8 cellular contexts compared by ENCODE assay signal in the genomic region with DNA sequence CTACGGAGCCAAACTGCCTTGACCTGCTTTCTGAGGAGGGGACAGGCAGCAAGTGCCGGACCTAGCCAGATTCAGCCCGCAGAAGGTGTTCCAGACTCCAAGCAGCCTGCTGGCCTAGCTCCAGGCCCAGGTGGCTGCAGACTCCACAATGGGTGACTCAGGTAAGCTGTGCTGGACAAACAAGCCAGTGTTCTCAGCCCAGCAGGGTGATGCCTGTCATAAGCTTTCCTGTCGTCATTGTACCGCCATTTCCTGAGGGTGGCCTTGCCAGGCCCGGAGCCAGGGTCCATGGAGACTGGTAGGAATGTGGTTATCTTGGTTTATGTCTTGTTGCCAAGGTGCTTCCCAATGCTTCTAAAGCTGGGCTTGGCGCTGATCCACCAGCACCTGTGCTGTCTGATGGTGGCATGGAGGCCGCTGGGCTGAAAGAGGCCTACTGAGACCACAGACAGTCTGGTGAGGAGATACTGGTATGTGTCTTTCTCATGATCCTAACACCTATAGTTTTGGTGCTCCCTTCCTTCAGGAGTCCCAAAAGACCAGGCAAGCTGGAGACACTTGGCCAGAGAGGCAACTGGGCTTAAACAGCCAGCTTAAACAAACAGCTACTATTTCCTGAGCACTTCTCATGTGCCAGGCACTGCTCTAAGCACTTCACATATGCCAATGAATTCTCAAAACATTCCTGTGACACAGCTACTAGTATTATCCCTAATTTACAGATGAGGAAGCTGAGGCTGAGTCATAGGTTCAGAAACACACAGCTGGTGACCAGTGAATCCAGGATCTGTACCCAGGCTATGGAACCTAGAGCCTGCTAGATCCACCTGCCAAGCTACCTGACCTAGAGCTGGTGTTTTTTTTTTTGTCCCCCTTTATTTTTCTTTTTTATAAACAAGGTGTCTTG. TPM values are rescaled to one million over a fixed set of nuclear protein-coding genes. Genes with fewer than 3 reads are reported as not detected.
A peak's percentile ranks its signal among the peaks of the same experiment; 100 is the strongest.
DNase-seq lines count a peak whose midpoint lies in the region; ATAC-seq and TF ChIP-seq lines count a peak whose summit lies in the region.

No MANE protein-coding gene starts in this region.

- no peaks in the 10 kb centered on the region for H3K9me3 Mint-ChIP-seq in activated CD8-positive, alpha-beta T cell treated with anti-CD3 and anti-CD28 coated beads for 36 hours
- H3K9me3 Mint-ChIP-seq in activated CD8-positive, alpha-beta T cell treated with anti-CD3 and anti-CD28 coated beads, Interleukin-2, amount 10 ng/mL, durations not matched to agents 7 days and 5 days (ENCODE audit: insufficient read depth), result no peaks in the 10 kb centered on the region
- no peaks in the 10 kb centered on the region for H3K9me3 Mint-ChIP-seq in type B pancreatic cell

- peaks cover 10% of the 10 kb centered on the region for H3K4me1 Mint-ChIP-seq in activated CD8-positive, alpha-beta T cell treated with anti-CD3 and anti-CD28 coated beads for 36 hours (ENCODE audit: low read depth)
- H3K4me1 Mint-ChIP-seq in activated CD8-positive, alpha-beta T cell treated with anti-CD3 and anti-CD28 coated beads, Interleukin-2, amount 10 ng/mL, durations not matched to agents 7 days and 5 days (ENCODE audit: low read depth), result peaks cover 6% of the 10 kb centered on the region
- H3K4me1 Mint-ChIP-seq in type B pancreatic cell (ENCODE audit: unreplicated experiment), result peaks cover 4% of the 10 kb centered on the region

- no peak for ATAC-seq in activated CD8-positive, alpha-beta T cell treated with anti-CD3 and anti-CD28 coated beads for 36 hours
- ATAC-seq in activated CD8-positive, alpha-beta T cell treated with anti-CD3 and anti-CD28 coated beads, Interleukin-2, amount 10 ng/mL, durations not matched to agents 7 days and 5 days, result no peak
- ATAC-seq in HG02678 (IDR thresholded peaks at IDR 0.05; ENCODE audit: unreplicated experiment), result no peak

- intact Hi-C loops in activated CD8-positive, alpha-beta T cell treated with anti-CD3 and anti-CD28 coated beads for 36 hours (cut with micrococcal nuclease), result no loop called here

- TF ChIP-seq CTCF in activated CD8-positive, alpha-beta T cell treated with anti-CD3 and anti-CD28 coated beads for 36 hours (IDR thresholded peaks at IDR 0.05), result no peak
- no peak for TF ChIP-seq CTCF in type B pancreatic cell (conservative IDR thresholded peaks at IDR 0.05)

- DNase-seq in activated CD8-positive, alpha-beta T cell treated with anti-CD3 and anti-CD28 coated beads for 36 hours, result no peak
- no peak for DNase-seq in activated CD8-positive, alpha-beta T cell treated with anti-CD3 and anti-CD28 coated beads, Interleukin-2, amount 10 ng/mL, durations not matched to agents 7 days and 5 days
- peak; percentile 72 for DNase-seq in SW480 (ENCODE audit: low spot score)
- DNase-seq in iris pigment epithelial cell (ENCODE audit: low read depth), result peak; percentile 40
- DNase-seq in type B pancreatic cell (ENCODE audit: extremely low spot score, unreplicated experiment), result no peak
- DNase-seq in NCI-H1436 treated with DMSO at 0.1 percent for 48 hours (lab: John Stamatoyannopoulos, UW), result no peak
- DNase-seq in Kasumi-1 (lab: John Stamatoyannopoulos, UW), result no peak

- H3K27me3 Mint-ChIP-seq in activated CD8-positive, alpha-beta T cell treated with anti-CD3 and anti-CD28 coated beads for 36 hours, result no peaks in the 10 kb centered on the region
- no peaks in the 10 kb centered on the region for H3K27me3 Mint-ChIP-seq in activated CD8-positive, alpha-beta T cell treated with anti-CD3 and anti-CD28 coated beads, Interleukin-2, amount 10 ng/mL, durations not matched to agents 7 days and 5 days (ENCODE audit: low read depth)
- H3K27me3 Mint-ChIP-seq in type B pancreatic cell, result no peaks in the 10 kb centered on the region

- CTCF ChIA-PET in activated CD8-positive, alpha-beta T cell treated with anti-CD3 and anti-CD28 coated beads for 36 hours (lab: Charles Lee), result interaction anchor here (0.8 to 4.1 kb wide), 6 partner anchors 10 to 189 kb away, joined by 3 to 41 read pairs (median 4); no protein-coding TSS in a partner anchor
- CTCF ChIA-PET in activated CD8-positive, alpha-beta T cell treated with anti-CD3 and anti-CD28 coated beads, Interleukin-2, amount 10 ng/mL, durations not matched to agents 7 days and 5 days (lab: Charles Lee), result interaction anchor here (0.7 to 5.6 kb wide), 11 partner anchors 16 to 791 kb away, joined by 3 to 61 read pairs (median 3); no protein-coding TSS in a partner anchor

- H3K36me3 Mint-ChIP-seq in activated CD8-positive, alpha-beta T cell treated with anti-CD3 and anti-CD28 coated beads for 36 hours (ENCODE audit: low read depth), result no peaks in the 10 kb centered on the region
- no peaks in the 10 kb centered on the region for H3K36me3 Mint-ChIP-seq in activated CD8-positive, alpha-beta T cell treated with anti-CD3 and anti-CD28 coated beads, Interleukin-2, amount 10 ng/mL, durations not matched to agents 7 days and 5 days (ENCODE audit: low read depth)
- no peaks in the 10 kb centered on the region for H3K36me3 Mint-ChIP-seq in type B pancreatic cell

- POLR2A ChIA-PET in activated CD8-positive, alpha-beta T cell treated with anti-CD3 and anti-CD28 coated beads for 36 hours (lab: Charles Lee), result no interaction called here
- POLR2A ChIA-PET in activated CD8-positive, alpha-beta T cell treated with anti-CD3 and anti-CD28 coated beads, Interleukin-2, amount 10 ng/mL, durations not matched to agents 7 days and 5 days (lab: Charles Lee), result interaction anchor here (0.6 kb wide), 1 partner anchor 54 kb away, joined by 3 read pairs; no protein-coding TSS in a partner anchor

- no peak overlapping the region for H3K4me3 Mint-ChIP-seq in activated CD8-positive, alpha-beta T cell treated with anti-CD3 and anti-CD28 coated beads for 36 hours
- H3K4me3 Mint-ChIP-seq in activated CD8-positive, alpha-beta T cell treated with anti-CD3 and anti-CD28 coated beads, Interleukin-2, amount 10 ng/mL, durations not matched to agents 7 days and 5 days, result no peak overlapping the region
- no peak overlapping the region for H3K4me3 Mint-ChIP-seq in type B pancreatic cell

- H3K27ac Mint-ChIP-seq in activated CD8-positive, alpha-beta T cell treated with anti-CD3 and anti-CD28 coated beads for 36 hours, result peak overlapping the region; percentile 51
- no peak overlapping the region for H3K27ac Mint-ChIP-seq in activated CD8-positive, alpha-beta T cell treated with anti-CD3 and anti-CD28 coated beads, Interleukin-2, amount 10 ng/mL, durations not matched to agents 7 days and 5 days
- peak overlapping the region; percentile 87 for H3K27ac Mint-ChIP-seq in type B pancreatic cell

RNA-seq across cellular contexts. Expression of a gene that starts 42.0 kb away (rescaled TPM):
- total RNA-seq in activated CD8-positive, alpha-beta T cell treated with anti-CD3 and anti-CD28 coated beads for 36 hours, result 10 to 100 TPM; 21.0 to 25.0 TPM
- 10 to 100 TPM; 18.4 to 18.5 TPM for total RNA-seq in activated CD8-positive, alpha-beta T cell treated with anti-CD3 and anti-CD28 coated beads, Interleukin-2, amount 10 ng/mL, durations not matched to agents 7 days and 5 days
- 15.7 and 26.7 TPM in 2 replicates for total RNA-seq in type B pancreatic cell (ENCODE audit: low replicate concordance)

RNA-seq across cellular contexts. Expression of a gene that starts 56.4 kb away (rescaled TPM):
- 10 to 100 TPM; 22.4 to 22.6 TPM for total RNA-seq in activated CD8-positive, alpha-beta T cell treated with anti-CD3 and anti-CD28 coated beads for 36 hours
- 10 to 100 TPM; 30.0 to 33.3 TPM for total RNA-seq in activated CD8-positive, alpha-beta T cell treated with anti-CD3 and anti-CD28 coated beads, Interleukin-2, amount 10 ng/mL, durations not matched to agents 7 days and 5 days
- 80.7 and 141 TPM in 2 replicates for total RNA-seq in type B pancreatic cell (ENCODE audit: low replicate concordance)

Comparison
In these comparisons a context has a peak if more than half of its experiments do, and no peak if none do; other contexts are left out.
1. DNase-seq: peak in SW480 (single experiment) and iris pigment epithelial cell (single experiment); none in activated CD8-positive, alpha-beta T cell treated with anti-CD3 and anti-CD28 coated beads for 36 hours (single experiment), activated CD8-positive, alpha-beta T cell treated with anti-CD3 and anti-CD28 coated beads, Interleukin-2, amount 10 ng/mL, durations not matched to agents 7 days and 5 days (single experiment), type B pancreatic cell (single experiment), NCI-H1436 treated with DMSO at 0.1 percent for 48 hours (single experiment) and Kasumi-1 (0 of 2).